Comparison of ENCODE assay signal across 8 cellular contexts in the genomic region with DNA sequence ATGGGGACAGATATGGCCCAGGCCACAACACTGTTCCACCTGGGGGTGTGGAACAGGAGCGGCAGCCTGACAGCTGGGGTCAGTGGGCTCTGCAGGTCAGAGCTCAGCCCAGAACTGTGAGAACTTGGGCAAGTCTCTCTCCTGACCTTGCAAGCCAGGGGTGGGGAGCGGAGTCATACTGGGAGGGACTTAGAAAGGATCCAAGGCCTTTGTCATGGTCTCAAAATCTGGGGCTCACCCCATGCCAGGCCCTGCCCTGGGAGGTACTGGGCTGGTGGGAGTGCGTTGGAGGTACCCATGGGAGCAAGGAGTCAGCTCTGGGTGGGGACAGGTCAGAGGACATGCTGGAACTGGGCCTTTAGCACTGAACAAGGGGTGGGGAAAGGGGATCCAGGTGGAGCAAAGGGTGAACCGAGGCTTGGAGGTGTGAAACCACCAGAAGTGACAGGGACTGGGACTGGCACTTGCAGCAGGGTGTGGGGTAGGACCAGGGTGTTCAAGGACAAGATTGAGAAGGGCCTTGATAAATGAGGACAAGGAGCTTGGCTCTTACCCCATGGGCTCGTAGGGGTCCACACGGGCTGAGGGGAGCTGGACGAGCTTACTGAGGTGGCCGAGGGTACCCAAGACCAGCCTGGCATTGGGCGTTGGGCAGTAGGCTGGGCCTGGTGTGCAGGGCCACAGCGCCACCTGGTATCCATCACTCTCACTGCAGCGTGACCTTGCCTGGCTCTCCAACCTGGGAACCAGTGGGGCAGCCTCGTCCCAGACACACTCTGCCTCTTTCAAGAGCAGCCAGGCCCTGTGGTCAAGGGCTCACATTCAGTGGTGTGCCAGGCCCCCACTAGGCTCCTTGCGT. TPM values are rescaled to one million over a fixed set of nuclear protein-coding genes. Genes with fewer than 3 reads are reported as not detected.
DNase-seq lines count a peak whose midpoint lies in the region; ATAC-seq, FAIRE-seq and TF ChIP-seq lines count a peak whose summit lies in the region.

No MANE protein-coding gene starts in this region.

- intact Hi-C loops in pancreas (cut with DNase I), result loop anchor here in 2 of 3 donors (5.0 to 10.0 kb wide), 3 partner anchors 60 to 202 kb away; no protein-coding TSS in a partner anchor

- H3K4me1 ChIP-seq in pancreas, result no peaks in the 10 kb centered on the region

- WGBS in pancreas, 2 donors, result 24 to 31% methylated on average over 13 of the region's 13 CpGs

- DNase-seq in AG04450 (ENCODE audit: low read depth, low spot score), result no peak
- peak; percentile 45 for DNase-seq in GM10248 (ENCODE audit: extremely low spot score)
- peak; percentile 65 for DNase-seq in NCI-H69 (lab: John Stamatoyannopoulos, UW)
- DNase-seq in activated naive CD4-positive, alpha-beta T cell treated with anti-CD3 and anti-CD28 coated beads, Interleukin-2, amount 50 U/mL, for 72 hours (ENCODE audit: low spot score in 2 of 2), result peak in 1 of 2 donors; percentile 46
- peak; percentile 75 for DNase-seq in glutamatergic neuron
- DNase-seq in pancreas, result peak; percentile 47 to 89 (median 80)

- no peaks in the 10 kb centered on the region for H3K27me3 ChIP-seq in AG04450 (ENCODE audit: control insufficient read depth, insufficient read depth, low read length)
- H3K27me3 ChIP-seq in pancreas, result no peaks in the 10 kb centered on the region

- peaks cover 3% of the 10 kb centered on the region for H3K4me1 Mint-ChIP-seq in glutamatergic neuron (ENCODE audit: low read depth, unreplicated experiment)

- H3K9me3 Mint-ChIP-seq in activated naive CD4-positive, alpha-beta T cell treated with anti-CD3 and anti-CD28 coated beads, Interleukin-2, amount 50 U/mL, for 72 hours, result no peaks in the 10 kb centered on the region
- no peaks in the 10 kb centered on the region for H3K9me3 Mint-ChIP-seq in glutamatergic neuron (ENCODE audit: unreplicated experiment)

- peak; percentile 76 to 80 for ATAC-seq in activated naive CD4-positive, alpha-beta T cell treated with anti-CD3 and anti-CD28 coated beads, Interleukin-2, amount 50 U/mL, for 72 hours
- ATAC-seq in pancreas, result peak; percentile 94 to 100 (median 96)
- ATAC-seq in GM18867 (IDR thresholded peaks at IDR 0.05; ENCODE audit: unreplicated experiment), result no peak
- ATAC-seq in GM18505 (IDR thresholded peaks at IDR 0.05; ENCODE audit: unreplicated experiment), result no peak

- TF ChIP-seq POLR2A in GM18505 (IDR thresholded peaks at IDR 0.05; ENCODE audit: borderline replicate concordance, extremely low read depth, insufficient read depth, insufficient read length), result no peak

- H3K36me3 Mint-ChIP-seq in activated naive CD4-positive, alpha-beta T cell treated with anti-CD3 and anti-CD28 coated beads, Interleukin-2, amount 50 U/mL, for 72 hours, result peaks cover 0 to 7% of the 10 kb centered on the region in 2 donors
- H3K36me3 Mint-ChIP-seq in glutamatergic neuron (ENCODE audit: unreplicated experiment), result no peaks in the 10 kb centered on the region

- no peak overlapping the region for H3K4me3 Mint-ChIP-seq in glutamatergic neuron (ENCODE audit: unreplicated experiment)

- TF ChIP-seq CTCF in AG04450 (IDR thresholded peaks at IDR 0.05; ENCODE audit: low read depth, low read length), result peak; percentile 71
- TF ChIP-seq CTCF in GM10248 (IDR thresholded peaks at IDR 0.05; ENCODE audit: control extremely low read depth, extremely low read depth, low read depth, missing control alignments), result peak; percentile 71
- peak; percentile 70 for TF ChIP-seq CTCF in glutamatergic neuron (IDR thresholded peaks at IDR 0.05; ENCODE audit: partially characterized antibody, unreplicated experiment)
- peak; percentile 47 to 71 (median 65) for TF ChIP-seq CTCF in pancreas (IDR thresholded peaks at IDR 0.05)

- peak overlapping the region; percentile 31 for H3K27ac ChIP-seq in AG04450 (ENCODE audit: low read depth, low read length)
- no peak overlapping the region for H3K27ac ChIP-seq in pancreas

- H3K9me3 ChIP-seq in AG04450 (ENCODE audit: control insufficient read depth, insufficient read depth, low read length) (no peaks in the 10 kb centered on the region), pancreas (no peaks in the 10 kb centered on the region)

- no peak for FAIRE-seq in pancreas (lab: Jason Lieb, UNC)

- peak overlapping the region; percentile 57 to 65 for H3K27ac Mint-ChIP-seq in activated naive CD4-positive, alpha-beta T cell treated with anti-CD3 and anti-CD28 coated beads, Interleukin-2, amount 50 U/mL, for 72 hours
- H3K27ac Mint-ChIP-seq in glutamatergic neuron (ENCODE audit: unreplicated experiment), result no peak overlapping the region

- H3K36me3 ChIP-seq in pancreas, result peaks cover 0 to 14% (median 0%) of the 10 kb centered on the region in 3 donors

- POLR2A ChIA-PET in AG04450 (lab: Yijun Ruan, JAX), result interaction anchor here (0.5 to 0.7 kb wide), 2 partner anchors 59 to 128 kb away, joined by 3 to 4 read pairs; a partner anchor contains a TSS
- POLR2A ChIA-PET in GM10248 (lab: Yijun Ruan, JAX), result interaction anchor here (0.6 kb wide), 2 partner anchors 128 to 824 kb away, joined by 3 read pairs; a partner anchor contains a TSS

- H3K4me3 ChIP-seq in AG04450 (ENCODE audit: low read depth, low read length) (no peak overlapping the region), pancreas (no peak overlapping the region)

- peaks cover 5% of the 10 kb centered on the region for H3K27me3 Mint-ChIP-seq in glutamatergic neuron (ENCODE audit: unreplicated experiment)

- CTCF ChIA-PET in AG04450 (lab: Charles Lee), result interaction anchor here (0.5 to 3.2 kb wide), 23 partner anchors 10 to 194 kb away, joined by 3 to 25 read pairs (median 4); a partner anchor contains a TSS
- CTCF ChIA-PET in GM10248 (lab: Yijun Ruan, JAX), result interaction anchor here (0.6 to 3.0 kb wide), 15 partner anchors 10 to 194 kb away, joined by 3 to 17 read pairs (median 5); a partner anchor contains a TSS

RNA-seq across cellular contexts. Expression of a gene that starts 7.4 kb away (rescaled TPM):
- polyA plus RNA-seq in AG04450 (2011; rRNA removed) (60.7 and 72.5 TPM in 2 replicates), pancreas (10 to 100 TPM; 26.4 to 69.2 TPM)
- 30.2 and 44.4 TPM in 2 replicates for polyA minus RNA-seq in AG04450 (2011; rRNA and poly(A)+ RNA removed)
- 10 to 100 TPM; 43.4 to 49.9 TPM for total RNA-seq in activated naive CD4-positive, alpha-beta T cell treated with anti-CD3 and anti-CD28 coated beads, Interleukin-2, amount 50 U/mL, for 72 hours
- total RNA-seq in glutamatergic neuron (ENCODE audit: unreplicated experiment) (35.0 TPM), pancreas (10 to 100 TPM; 10.3 to 26.6 (median 20.2) TPM)

RNA-seq across cellular contexts. Expression of a gene that starts 23.8 kb away (rescaled TPM):
- 22.3 and 23.8 TPM in 2 replicates for polyA plus RNA-seq in AG04450 (2011; rRNA removed)
- 22.8 and 28.2 TPM in 2 replicates for polyA minus RNA-seq in AG04450 (2011; rRNA and poly(A)+ RNA removed)
- 10 to 100 TPM; 18.3 to 44.8 TPM for total RNA-seq in activated naive CD4-positive, alpha-beta T cell treated with anti-CD3 and anti-CD28 coated beads, Interleukin-2, amount 50 U/mL, for 72 hours
- 34.5 TPM for total RNA-seq in glutamatergic neuron (ENCODE audit: unreplicated experiment)
- total RNA-seq in pancreas, result 10 to 100 TPM in 3 of 6 donors, 1 to 10 TPM in 3; 8.2 to 14.8 (median 10.3) TPM
- polyA plus RNA-seq in pancreas, result 1 to 10 TPM; 9.5 to 9.6 TPM

RNA-seq across cellular contexts. Expression of a gene that starts 24.1 kb away (rescaled TPM):
- 149 and 196 TPM in 2 replicates for polyA plus RNA-seq in AG04450 (2011; rRNA removed)
- polyA minus RNA-seq in AG04450 (2011; rRNA and poly(A)+ RNA removed), result 128 and 134 TPM in 2 replicates
- total RNA-seq in activated naive CD4-positive, alpha-beta T cell treated with anti-CD3 and anti-CD28 coated beads, Interleukin-2, amount 50 U/mL, for 72 hours, result 100 to 1,000 TPM; 283 to 423 TPM
- 155 TPM for total RNA-seq in glutamatergic neuron (ENCODE audit: unreplicated experiment)
- 10 to 100 TPM; 49.8 to 85.4 (median 76.1) TPM for total RNA-seq in pancreas
- polyA plus RNA-seq in pancreas, result 10 to 100 TPM; 51.5 to 86.4 TPM

RNA-seq across cellular contexts. Expression of a gene that starts 36.2 kb away (rescaled TPM):
- polyA plus RNA-seq in AG04450 (2011; rRNA removed), result 12.4 and 21.2 TPM in 2 replicates
- polyA minus RNA-seq in AG04450 (2011; rRNA and poly(A)+ RNA removed), result 5.6 and 9.4 TPM in 2 replicates
- total RNA-seq in activated naive CD4-positive, alpha-beta T cell treated with anti-CD3 and anti-CD28 coated beads, Interleukin-2, amount 50 U/mL, for 72 hours, result not detected
- 4.7 TPM for total RNA-seq in glutamatergic neuron (ENCODE audit: unreplicated experiment)
- total RNA-seq in pancreas, result 10 to 100 TPM in 3 of 6 donors, 1 to 10 TPM in 3; 1.4 to 22.8 (median 11.4) TPM
- polyA plus RNA-seq in pancreas, result 10 to 100 TPM in 1 of 2 donors, 1 to 10 TPM in 1; 8.6 to 50.9 TPM

RNA-seq across cellular contexts. Expression of a gene that starts 52.7 kb away (rescaled TPM):
- polyA plus RNA-seq in AG04450 (2011; rRNA removed) (36.3 and 41.1 TPM in 2 replicates), pancreas (10 to 100 TPM; 14.8 to 22.0 TPM)
- 26.7 and 28.1 TPM in 2 replicates for polyA minus RNA-seq in AG04450 (2011; rRNA and poly(A)+ RNA removed)
- total RNA-seq in activated naive CD4-positive, alpha-beta T cell treated with anti-CD3 and anti-CD28 coated beads, Interleukin-2, amount 50 U/mL, for 72 hours, result 10 to 100 TPM; 11.2 to 32.7 TPM
- total RNA-seq in glutamatergic neuron (ENCODE audit: unreplicated experiment) (24.6 TPM), pancreas (10 to 100 TPM; 11.0 to 18.9 (median 13.9) TPM)

Comparison
In these comparisons a context has a peak if more than half of its experiments do, and no peak if none do; other contexts are left out.
1. ATAC-seq: peak in activated naive CD4-positive, alpha-beta T cell treated with anti-CD3 and anti-CD28 coated beads, Interleukin-2, amount 50 U/mL, for 72 hours (2 of 2) and pancreas (4 of 4); none in GM18867 (single experiment) and GM18505 (single experiment).
2. Peak in every context shown above with its lines, with median percentiles within 50 percentile points of each other: CTCF ChIP-seq.